ENCODE assay signal across 17 cellular contexts in the genomic region with DNA sequence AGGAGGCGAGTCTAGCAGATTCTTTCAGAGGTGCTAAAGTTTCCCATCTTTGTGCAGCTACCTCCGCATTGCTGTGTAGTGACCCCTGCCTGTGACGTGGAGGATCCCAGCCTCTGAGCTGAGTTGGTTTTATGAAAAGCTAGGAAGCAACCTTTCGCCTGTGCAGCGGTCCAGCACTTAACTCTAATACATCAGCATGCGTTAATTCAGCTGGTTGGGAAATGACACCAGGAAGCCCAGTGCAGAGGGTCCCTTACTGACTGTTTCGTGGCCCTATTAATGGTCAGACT. TPM values are rescaled to one million over a fixed set of nuclear protein-coding genes. Genes with fewer than 3 reads are reported as not detected.
DNase-seq lines count a peak whose midpoint lies in the region; ATAC-seq and TF ChIP-seq lines count a peak whose summit lies in the region.
"Had no signal": no experiment of that assay in that cellular context is flagged by ENCODE, and none has a peak within 500 bp of the region (broad histone marks: within the 10 kb centered on the region; RNA-seq: fewer than 3 reads in every experiment).

No MANE protein-coding gene starts in this region.

- peak; percentile 15 for ATAC-seq in stimulated activated effector memory CD8-positive, alpha-beta T cell treated with anti-CD3 and anti-CD28 coated beads, Interleukin-12 subunit alpha, Interleukin-12 subunit beta, amount 100 ng/mL, for 72 hours
- no peak for ATAC-seq in HG03108 (IDR thresholded peaks at IDR 0.05; ENCODE audit: unreplicated experiment)

- no peaks in the 10 kb centered on the region for H3K36me3 Mint-ChIP-seq in activated CD4-positive, alpha-beta T cell treated with anti-CD3 and anti-CD28 coated beads, Interleukin-2, amount 10 ng/mL, durations not matched to agents 7 days and 5 days (ENCODE audit: low read depth)
- no peaks in the 10 kb centered on the region for H3K36me3 Mint-ChIP-seq in stimulated activated effector memory CD8-positive, alpha-beta T cell treated with anti-CD3 and anti-CD28 coated beads, Interleukin-12 subunit alpha, Interleukin-12 subunit beta, amount 100 ng/mL, for 72 hours

- no peaks in the 10 kb centered on the region for H3F3A ChIP-seq in smooth muscle cell (ENCODE audit: low read depth)

- peak; percentile 11 for DNase-seq in activated CD4-positive, alpha-beta T cell treated with anti-CD3 and anti-CD28 coated beads for 48 hours
- no peak for DNase-seq in activated CD4-positive, alpha-beta T cell treated with anti-CD3 and anti-CD28 coated beads, Interleukin-2, amount 10 ng/mL, durations not matched to agents 7 days and 5 days
- DNase-seq in NAMALWA (ENCODE audit: low spot score) = peak; percentile 38
- peak; percentile 53 for DNase-seq in choroid plexus epithelial cell (ENCODE audit: low read depth)
- no peak for DNase-seq in stimulated activated effector memory CD8-positive, alpha-beta T cell treated with anti-CD3 and anti-CD28 coated beads, Interleukin-12 subunit alpha, Interleukin-12 subunit beta, amount 100 ng/mL, for 72 hours (ENCODE audit: low spot score in 2 of 2)
- no peak for DNase-seq in smooth muscle cell (lab: John Stamatoyannopoulos, UW; ENCODE audit: unreplicated experiment)
- no peak for DNase-seq in activated naive CD4-positive, alpha-beta T cell treated with anti-CD3 and anti-CD28 coated beads, Interleukin-2, amount 50 U/mL, for 16 hours
- DNase-seq: NCI-H1048, NCI-H2171 treated with DMSO at 0.1 percent for 48 hours had no signal

- H3K79me2 ChIP-seq in smooth muscle cell (ENCODE audit: low read depth) = no peaks in the 10 kb centered on the region

- POLR2A ChIA-PET in activated CD4-positive, alpha-beta T cell treated with anti-CD3 and anti-CD28 coated beads, Interleukin-2, amount 10 ng/mL, durations not matched to agents 7 days and 5 days (lab: Charles Lee) = interaction anchor here (1.1 kb wide), 1 partner anchor 9 kb away, joined by 4 read pairs; a partner anchor contains a TSS

- no peak overlapping the region for H2AFZ ChIP-seq in smooth muscle cell (ENCODE audit: low read depth)

- 94% methylated on average over 7 of the region's 7 CpGs for WGBS in smooth muscle cell (ENCODE audit: low lambda C conversion rate)

- H3K9ac ChIP-seq in smooth muscle cell (ENCODE audit: low read depth) = no peak overlapping the region

- no peaks in the 10 kb centered on the region for H4K20me1 ChIP-seq in smooth muscle cell (ENCODE audit: low read depth)

- H3K36me3 ChIP-seq in smooth muscle cell (ENCODE audit: low read depth) = no peaks in the 10 kb centered on the region
- H3K36me3 ChIP-seq: heart left ventricle, spleen had no signal

- H3K27me3 Mint-ChIP-seq in activated CD4-positive, alpha-beta T cell treated with anti-CD3 and anti-CD28 coated beads, Interleukin-2, amount 10 ng/mL, durations not matched to agents 7 days and 5 days = peaks cover 4% of the 10 kb centered on the region

- no peaks in the 10 kb centered on the region for H3K4me1 ChIP-seq in smooth muscle cell (ENCODE audit: low read depth)
- H3K4me1 ChIP-seq: heart left ventricle had no signal

- CTCF ChIA-PET in activated CD4-positive, alpha-beta T cell treated with anti-CD3 and anti-CD28 coated beads, Interleukin-2, amount 10 ng/mL, durations not matched to agents 7 days and 5 days (lab: Charles Lee) = interaction anchor here (1.1 to 1.6 kb wide), 4 partner anchors 8 to 64 kb away, joined by 3 to 14 read pairs (median 5); a partner anchor contains a TSS

- no peaks in the 10 kb centered on the region for H3K9me3 ChIP-seq in smooth muscle cell (replicated peaks; ENCODE audit: low read depth)

- H3K27ac Mint-ChIP-seq in activated CD4-positive, alpha-beta T cell treated with anti-CD3 and anti-CD28 coated beads, Interleukin-2, amount 10 ng/mL, durations not matched to agents 7 days and 5 days = no peak overlapping the region
- H3K27ac Mint-ChIP-seq in stimulated activated effector memory CD8-positive, alpha-beta T cell treated with anti-CD3 and anti-CD28 coated beads, Interleukin-12 subunit alpha, Interleukin-12 subunit beta, amount 100 ng/mL, for 72 hours = no peak overlapping the region

- H3K4me2 ChIP-seq in smooth muscle cell = no peak overlapping the region

- TF ChIP-seq CTCF in choroid plexus epithelial cell (conservative IDR thresholded peaks at IDR 0.05; ENCODE audit: low read depth, low read length) (peak; percentile 42), smooth muscle cell (IDR thresholded peaks at IDR 0.05; ENCODE audit: borderline replicate concordance, insufficient read depth, poor library complexity, severe bottlenecking) (no peak)

- H3K27ac ChIP-seq in smooth muscle cell (ENCODE audit: low read depth) = no peak overlapping the region
- H3K27ac ChIP-seq: epithelial cell of prostate, heart left ventricle, spleen had no signal

- H3K4me1 Mint-ChIP-seq in activated CD4-positive, alpha-beta T cell treated with anti-CD3 and anti-CD28 coated beads, Interleukin-2, amount 10 ng/mL, durations not matched to agents 7 days and 5 days = no peaks in the 10 kb centered on the region
- peaks cover 10% of the 10 kb centered on the region for H3K4me1 Mint-ChIP-seq in stimulated activated effector memory CD8-positive, alpha-beta T cell treated with anti-CD3 and anti-CD28 coated beads, Interleukin-12 subunit alpha, Interleukin-12 subunit beta, amount 100 ng/mL, for 72 hours

- no peak overlapping the region for H3K4me3 ChIP-seq in choroid plexus epithelial cell (ENCODE audit: low read depth, low read length)
- H3K4me3 ChIP-seq in smooth muscle cell = no peak overlapping the region
- H3K4me3 ChIP-seq: heart left ventricle, spleen had no signal

- no peaks in the 10 kb centered on the region for H3K27me3 ChIP-seq in smooth muscle cell (ENCODE audit: low read depth)

- H3K4me3 Mint-ChIP-seq in activated CD4-positive, alpha-beta T cell treated with anti-CD3 and anti-CD28 coated beads, Interleukin-2, amount 10 ng/mL, durations not matched to agents 7 days and 5 days = no peak overlapping the region
- no peak overlapping the region for H3K4me3 Mint-ChIP-seq in stimulated activated effector memory CD8-positive, alpha-beta T cell treated with anti-CD3 and anti-CD28 coated beads, Interleukin-12 subunit alpha, Interleukin-12 subunit beta, amount 100 ng/mL, for 72 hours

- H3K9me3 Mint-ChIP-seq in activated CD4-positive, alpha-beta T cell treated with anti-CD3 and anti-CD28 coated beads, Interleukin-2, amount 10 ng/mL, durations not matched to agents 7 days and 5 days = no peaks in the 10 kb centered on the region
- H3K9me3 Mint-ChIP-seq in stimulated activated effector memory CD8-positive, alpha-beta T cell treated with anti-CD3 and anti-CD28 coated beads, Interleukin-12 subunit alpha, Interleukin-12 subunit beta, amount 100 ng/mL, for 72 hours = no peaks in the 10 kb centered on the region

RNA-seq across cellular contexts. Expression of a gene that starts 8.9 kb away (rescaled TPM):
- total RNA-seq in activated CD4-positive, alpha-beta T cell treated with anti-CD3 and anti-CD28 coated beads, Interleukin-2, amount 10 ng/mL, durations not matched to agents 7 days and 5 days = 10 to 100 TPM; 46.8 to 50.9 TPM
- 37.1 and 43.6 TPM in 2 replicates for total RNA-seq in smooth muscle cell
- polyA plus RNA-seq in smooth muscle cell = 56.1 and 59.9 TPM in 2 replicates

RNA-seq across cellular contexts. Expression of a gene that starts 22.7 kb away (rescaled TPM):
- not detected for total RNA-seq in activated CD4-positive, alpha-beta T cell treated with anti-CD3 and anti-CD28 coated beads, Interleukin-2, amount 10 ng/mL, durations not matched to agents 7 days and 5 days
- total RNA-seq in smooth muscle cell = 11.6 and 14.5 TPM in 2 replicates
- polyA plus RNA-seq in smooth muscle cell = 8.2 and 11.0 TPM in 2 replicates
- total RNA-seq: mononuclear cell, OCI-LY7 had no signal

RNA-seq across cellular contexts. Expression of a gene that starts 54.5 kb away (rescaled TPM):
- total RNA-seq in activated CD4-positive, alpha-beta T cell treated with anti-CD3 and anti-CD28 coated beads, Interleukin-2, amount 10 ng/mL, durations not matched to agents 7 days and 5 days = not detected
- not detected in 2 replicates for total RNA-seq in smooth muscle cell
- polyA plus RNA-seq in smooth muscle cell = not detected in 2 replicates
- total RNA-seq: cerebellum, heart left ventricle, mononuclear cell, osteocyte, spleen had no signal
- polyA plus RNA-seq: heart left ventricle, spleen had no signal

Comparison
In these comparisons a context has a peak if more than half of its experiments do, and no peak if none do; other contexts are left out.
1. DNase-seq: peak in activated CD4-positive, alpha-beta T cell treated with anti-CD3 and anti-CD28 coated beads for 48 hours (single experiment), NAMALWA (single experiment) and choroid plexus epithelial cell (single experiment); none in activated CD4-positive, alpha-beta T cell treated with anti-CD3 and anti-CD28 coated beads, Interleukin-2, amount 10 ng/mL, durations not matched to agents 7 days and 5 days (single experiment), stimulated activated effector memory CD8-positive, alpha-beta T cell treated with anti-CD3 and anti-CD28 coated beads, Interleukin-12 subunit alpha, Interleukin-12 subunit beta, amount 100 ng/mL, for 72 hours (0 of 2), smooth muscle cell (single experiment) and activated naive CD4-positive, alpha-beta T cell treated with anti-CD3 and anti-CD28 coated beads, Interleukin-2, amount 50 U/mL, for 16 hours (single experiment).
2. RNA of a gene that starts 22.7 kb away (total RNA-seq): 11.6 to 14.5 TPM in smooth muscle cell; not detected in activated CD4-positive, alpha-beta T cell treated with anti-CD3 and anti-CD28 coated beads, Interleukin-2, amount 10 ng/mL, durations not matched to agents 7 days and 5 days; every median in the first group is over 10 times any median in the second.